ENCODE assay signal across 15 cellular contexts in the genomic region with DNA sequence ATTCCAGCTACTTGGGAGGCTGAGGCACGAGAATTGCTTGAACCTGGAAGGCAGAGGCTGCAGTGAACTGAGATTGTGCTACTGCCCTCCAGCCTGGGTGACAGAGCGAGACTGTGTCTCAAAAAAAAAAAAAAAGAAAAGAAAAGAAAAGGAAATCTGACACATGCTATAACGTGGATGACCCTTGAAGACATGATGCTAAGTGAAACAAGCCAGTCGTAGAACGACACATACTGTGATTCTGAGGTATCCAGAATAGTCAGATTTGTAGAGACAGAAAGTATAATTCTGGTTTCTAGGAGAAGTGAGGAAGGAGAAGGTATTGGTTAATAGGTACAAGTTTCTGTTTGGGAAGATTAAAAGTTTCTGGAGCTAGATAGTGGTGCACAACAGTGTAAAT.
DNase-seq lines count a peak whose midpoint lies in the region; ATAC-seq and TF ChIP-seq lines count a peak whose summit lies in the region.
"Had no signal": no experiment of that assay in that cellular context is flagged by ENCODE, and none has a peak within 500 bp of the region (broad histone marks: within the 10 kb centered on the region; RNA-seq: fewer than 3 reads in every experiment).

No MANE protein-coding gene starts in this region.

- no peaks in the 10 kb centered on the region for H3K36me3 Mint-ChIP-seq in activated naive CD4-positive, alpha-beta T cell treated with anti-CD3 and anti-CD28 coated beads, Interleukin-2, amount 50 U/mL, for 24 hours
- H3K36me3 Mint-ChIP-seq in stimulated activated effector memory CD8-positive, alpha-beta T cell treated with anti-CD3 and anti-CD28 coated beads, Interleukin-12 subunit alpha, Interleukin-12 subunit beta, amount 100 ng/mL, for 72 hours: no peaks in the 10 kb centered on the region
- H3K36me3 Mint-ChIP-seq: CD4-positive, alpha-beta memory T cell had no signal

- no peaks in the 10 kb centered on the region for H3K9me3 Mint-ChIP-seq in activated naive CD4-positive, alpha-beta T cell treated with anti-CD3 and anti-CD28 coated beads, Interleukin-2, amount 50 U/mL, for 24 hours
- no peaks in the 10 kb centered on the region for H3K9me3 Mint-ChIP-seq in stimulated activated naive CD8-positive, alpha-beta T cell treated with anti-CD3 and anti-CD28 coated beads, Interleukin-15, amount 100 ng/mL, for 72 hours
- no peaks in the 10 kb centered on the region for H3K9me3 Mint-ChIP-seq in stimulated activated effector memory CD8-positive, alpha-beta T cell treated with anti-CD3 and anti-CD28 coated beads, Interleukin-12 subunit alpha, Interleukin-12 subunit beta, amount 100 ng/mL, for 72 hours
- H3K9me3 Mint-ChIP-seq: CD4-positive, alpha-beta memory T cell; HFFc6 had no signal

- peak overlapping the region; percentile 30 for H3K27ac Mint-ChIP-seq in activated naive CD4-positive, alpha-beta T cell treated with anti-CD3 and anti-CD28 coated beads, Interleukin-2, amount 50 U/mL, for 24 hours
- H3K27ac Mint-ChIP-seq in stimulated activated naive CD8-positive, alpha-beta T cell treated with anti-CD3 and anti-CD28 coated beads, Interleukin-15, amount 100 ng/mL, for 72 hours: no peak overlapping the region
- no peak overlapping the region for H3K27ac Mint-ChIP-seq in stimulated activated effector memory CD8-positive, alpha-beta T cell treated with anti-CD3 and anti-CD28 coated beads, Interleukin-12 subunit alpha, Interleukin-12 subunit beta, amount 100 ng/mL, for 72 hours
- H3K27ac Mint-ChIP-seq: CD4-positive, alpha-beta memory T cell; HFFc6 had no signal

- peak; percentile 57 for ATAC-seq in stimulated activated naive CD8-positive, alpha-beta T cell treated with anti-CD3 and anti-CD28 coated beads, Interleukin-15, amount 100 ng/mL, for 72 hours
- no peak for ATAC-seq in stimulated activated naive CD8-positive, alpha-beta T cell treated with anti-CD3 and anti-CD28 coated beads, Interleukin-15, Interleukin-2, amounts not matched to agents 100 U/mL and 50 U/mL, for 24 hours
- ATAC-seq in stimulated activated effector memory CD8-positive, alpha-beta T cell treated with anti-CD3 and anti-CD28 coated beads, Interleukin-12 subunit alpha, Interleukin-12 subunit beta, amount 100 ng/mL, for 72 hours: peak; percentile 95

- no peak for DNase-seq in activated naive CD4-positive, alpha-beta T cell treated with Interleukin-2 at 50 U/mL for 16 hours
- no peak for DNase-seq in stimulated activated naive CD8-positive, alpha-beta T cell treated with anti-CD3 and anti-CD28 coated beads, Interleukin-15, amount 100 ng/mL, for 72 hours
- DNase-seq in stimulated activated naive CD8-positive, alpha-beta T cell treated with anti-CD3 and anti-CD28 coated beads, Interleukin-15, Interleukin-2, amounts not matched to agents 100 U/mL and 50 U/mL, for 24 hours: no peak
- DNase-seq in stimulated activated effector memory CD8-positive, alpha-beta T cell treated with anti-CD3 and anti-CD28 coated beads, Interleukin-12 subunit alpha, Interleukin-12 subunit beta, amount 100 ng/mL, for 72 hours (ENCODE audit: low spot score in 2 of 2): no peak
- DNase-seq in GM13977 (ENCODE audit: low spot score): no peak
- DNase-seq: C1 segment of cervical spinal cord; Calu3; CD4-positive, alpha-beta memory T cell; COR-L47; DMS53; DMS79 treated with DMSO at 0.1 percent for 48 hours; GF-D8; GOT3; HFFc6 had no signal

- no peak for TF ChIP-seq CTCF in GM13977 (IDR thresholded peaks at IDR 0.05; ENCODE audit: extremely low read depth, insufficient read depth, missing control alignments)

- no peak overlapping the region for H3K4me3 Mint-ChIP-seq in activated naive CD4-positive, alpha-beta T cell treated with anti-CD3 and anti-CD28 coated beads, Interleukin-2, amount 50 U/mL, for 24 hours
- H3K4me3 Mint-ChIP-seq in stimulated activated naive CD8-positive, alpha-beta T cell treated with anti-CD3 and anti-CD28 coated beads, Interleukin-15, amount 100 ng/mL, for 72 hours: no peak overlapping the region
- H3K4me3 Mint-ChIP-seq in stimulated activated effector memory CD8-positive, alpha-beta T cell treated with anti-CD3 and anti-CD28 coated beads, Interleukin-12 subunit alpha, Interleukin-12 subunit beta, amount 100 ng/mL, for 72 hours: no peak overlapping the region
- H3K4me3 Mint-ChIP-seq: CD4-positive, alpha-beta memory T cell; HFFc6 had no signal

- no peaks in the 10 kb centered on the region for H3K4me1 Mint-ChIP-seq in activated naive CD4-positive, alpha-beta T cell treated with anti-CD3 and anti-CD28 coated beads, Interleukin-2, amount 50 U/mL, for 24 hours
- H3K4me1 Mint-ChIP-seq in stimulated activated naive CD8-positive, alpha-beta T cell treated with anti-CD3 and anti-CD28 coated beads, Interleukin-15, amount 100 ng/mL, for 72 hours: no peaks in the 10 kb centered on the region
- no peaks in the 10 kb centered on the region for H3K4me1 Mint-ChIP-seq in stimulated activated effector memory CD8-positive, alpha-beta T cell treated with anti-CD3 and anti-CD28 coated beads, Interleukin-12 subunit alpha, Interleukin-12 subunit beta, amount 100 ng/mL, for 72 hours
- H3K4me1 Mint-ChIP-seq: CD4-positive, alpha-beta memory T cell had no signal

- in situ Hi-C loops in GM13977 (cut with MboI; ENCODE audit: low pct_unique_long_range_greater_than_20kb, low sequenced_read_pairs, unreplicated experiment): loop anchor here (25.0 kb wide), 1 partner anchor 314 kb away; no protein-coding TSS in a partner anchor

- peaks cover 2% of the 10 kb centered on the region for H3K27me3 Mint-ChIP-seq in activated naive CD4-positive, alpha-beta T cell treated with anti-CD3 and anti-CD28 coated beads, Interleukin-2, amount 50 U/mL, for 24 hours
- peaks cover 18% of the 10 kb centered on the region for H3K27me3 Mint-ChIP-seq in stimulated activated naive CD8-positive, alpha-beta T cell treated with anti-CD3 and anti-CD28 coated beads, Interleukin-15, amount 100 ng/mL, for 72 hours
